Comparison of ENCODE assay signal across 29 cellular contexts in the genomic region with DNA sequence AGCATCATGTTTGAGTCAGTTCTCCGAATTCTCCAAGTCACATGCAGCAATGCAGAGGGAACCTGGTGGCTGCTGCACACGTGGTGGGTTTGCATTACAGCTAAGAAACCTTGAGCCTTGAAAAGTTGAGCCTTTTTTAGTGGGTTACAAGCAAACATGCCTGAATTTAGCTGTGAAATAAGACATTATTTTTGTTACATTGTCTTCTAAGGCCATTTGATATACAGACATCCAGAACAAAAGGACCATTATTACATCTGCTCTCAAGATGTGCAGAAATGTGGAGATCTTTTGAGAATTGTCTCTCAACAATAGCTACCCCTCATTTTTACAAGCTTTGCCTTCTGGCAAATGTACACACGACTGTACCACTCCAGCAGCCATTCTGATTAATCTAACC.
"Had no signal": no experiment of that assay in that cellular context is flagged by ENCODE, and none has a peak within 500 bp of the region (broad histone marks: within the 10 kb centered on the region; RNA-seq: fewer than 3 reads in every experiment).

No MANE protein-coding gene starts in this region.

- H3K4me3 ChIP-seq: ascending aorta, breast epithelium, coronary artery, dorsolateral prefrontal cortex, esophagus muscularis mucosa, heart left ventricle had no signal

- ATAC-seq: activated CD4-positive, alpha-beta T cell treated with anti-CD3 and anti-CD28 coated beads for 36 hours; activated CD8-positive, alpha-beta memory T cell treated with anti-CD3 and anti-CD28 coated beads, Interleukin-2, amount 10 ng/mL, durations not matched to agents 7 days and 5 days; activated CD8-positive, alpha-beta T cell treated with anti-CD3 and anti-CD28 coated beads, Interleukin-2, amount 10 ng/mL, durations not matched to agents 7 days and 5 days; activated naive CD4-positive, alpha-beta T cell treated with anti-CD3 and anti-CD28 coated beads, Interleukin-2, amount 50 U/mL, for 72 hours; activated T-cell treated with anti-CD3 and anti-CD28 coated beads, Interleukin-2, amount 50 U/mL, for 72 hours; effector memory CD8-positive, alpha-beta T cell; heart left ventricle had no signal

- H3K27me3 ChIP-seq: ascending aorta, breast epithelium, dorsolateral prefrontal cortex, esophagus muscularis mucosa, heart left ventricle had no signal

- H3K27ac ChIP-seq: ascending aorta, breast epithelium, coronary artery, dorsolateral prefrontal cortex, esophagus muscularis mucosa, heart left ventricle had no signal

- H3K4me1 Mint-ChIP-seq: activated CD4-positive, alpha-beta T cell treated with anti-CD3 and anti-CD28 coated beads for 36 hours; activated CD4-positive, alpha-beta T cell treated with anti-CD3 and anti-CD28 coated beads, Interleukin-2, amount 10 ng/mL, durations not matched to agents 24 days and 14 days; activated CD8-positive, alpha-beta memory T cell treated with anti-CD3 and anti-CD28 coated beads, Interleukin-2, amount 10 ng/mL, durations not matched to agents 7 days and 5 days; activated naive CD4-positive, alpha-beta T cell treated with anti-CD3 and anti-CD28 coated beads, Interleukin-2, amount 10 ng/mL, durations not matched to agents 7 days and 5 days; activated naive CD8-positive, alpha-beta T cell treated with anti-CD3 and anti-CD28 coated beads, Interleukin-2, amount 10 ng/mL, durations not matched to agents 7 days and 5 days; brain; central memory CD8-positive, alpha-beta T cell had no signal

- H3K27me3 Mint-ChIP-seq: activated CD4-positive, alpha-beta memory T cell treated with anti-CD3 and anti-CD28 coated beads for 36 hours; activated CD4-positive, alpha-beta T cell treated with anti-CD3 and anti-CD28 coated beads, Interleukin-2, amount 10 ng/mL, durations not matched to agents 24 days and 14 days; activated CD8-positive, alpha-beta memory T cell treated with anti-CD3 and anti-CD28 coated beads, Interleukin-2, amount 10 ng/mL, durations not matched to agents 7 days and 5 days; activated naive CD4-positive, alpha-beta T cell treated with anti-CD3 and anti-CD28 coated beads, Interleukin-2, amount 10 ng/mL, durations not matched to agents 7 days and 5 days; activated naive CD8-positive, alpha-beta T cell treated with anti-CD3 and anti-CD28 coated beads, Interleukin-2, amount 10 ng/mL, durations not matched to agents 7 days and 5 days; central memory CD8-positive, alpha-beta T cell; dendritic cell treated with granulocyte-macrophage colony-stimulating factor and Interleukin-4, amounts not matched to agents 40 ng/mL and 50 ng/mL, for 4 days; effector memory CD8-positive, alpha-beta T cell had no signal

- FAIRE-seq: frontal cortex had no signal

- H3K36me3 ChIP-seq: ascending aorta, breast epithelium, esophagus muscularis mucosa, heart left ventricle had no signal

- H3K9me3 ChIP-seq: ascending aorta, breast epithelium, esophagus muscularis mucosa had no signal

- H3K36me3 Mint-ChIP-seq: activated CD4-positive, alpha-beta memory T cell treated with anti-CD3 and anti-CD28 coated beads for 36 hours; activated CD8-positive, alpha-beta memory T cell treated with anti-CD3 and anti-CD28 coated beads, Interleukin-2, amount 10 ng/mL, durations not matched to agents 7 days and 5 days; activated naive CD4-positive, alpha-beta T cell treated with anti-CD3 and anti-CD28 coated beads, Interleukin-2, amount 10 ng/mL, durations not matched to agents 7 days and 5 days; activated naive CD4-positive, alpha-beta T cell treated with anti-CD3 and anti-CD28 coated beads, Interleukin-2, amount 50 U/mL, for 72 hours; activated naive CD8-positive, alpha-beta T cell treated with anti-CD3 and anti-CD28 coated beads, Interleukin-2, amount 10 ng/mL, durations not matched to agents 7 days and 5 days; brain had no signal

- DNase-seq: activated CD4-positive, alpha-beta memory T cell treated with anti-CD3 and anti-CD28 coated beads for 36 hours; activated CD4-positive, alpha-beta T cell treated with anti-CD3 and anti-CD28 coated beads for 36 hours; activated CD4-positive, alpha-beta T cell treated with anti-CD3 and anti-CD28 coated beads, Interleukin-2, amount 10 ng/mL, durations not matched to agents 24 days and 14 days; activated CD4-positive, CD25-positive, alpha-beta regulatory T cell; activated CD4-positive, CD25-positive, alpha-beta regulatory T cell treated with anti-CD3 and anti-CD28 coated beads, Interleukin-2, amount 50 U/mL, for 72 hours; activated CD8-positive, alpha-beta memory T cell treated with anti-CD3 and anti-CD28 coated beads, Interleukin-2, amount 10 ng/mL, durations not matched to agents 7 days and 5 days; activated CD8-positive, alpha-beta memory T cell treated with anti-CD3 and anti-CD28 coated beads, Interleukin-2, amount 50 U/mL, for 4 hours; activated CD8-positive, alpha-beta T cell treated with anti-CD3 and anti-CD28 coated beads, Interleukin-2, amount 10 ng/mL, durations not matched to agents 7 days and 5 days; activated gamma-delta T cell; activated naive CD4-positive, alpha-beta T cell; activated naive CD4-positive, alpha-beta T cell treated with anti-CD3 and anti-CD28 coated beads, Interleukin-2, amount 10 ng/mL, durations not matched to agents 7 days and 5 days; activated naive CD8-positive, alpha-beta T cell treated with anti-CD3 and anti-CD28 coated beads, Interleukin-2, amount 10 ng/mL, durations not matched to agents 7 days and 5 days; activated T-cell treated with anti-CD3 and anti-CD28 coated beads, Interleukin-2, amount 50 U/mL, for 1 hour; activated T-cell treated with anti-CD3 and anti-CD28 coated beads, Interleukin-2, amount 50 U/mL, for 72 hours; dorsolateral prefrontal cortex; effector memory CD8-positive, alpha-beta T cell; erythroblast; glutamatergic neuron; heart left ventricle; T-helper 2 cell had no signal

- H3K4me3 Mint-ChIP-seq: activated CD4-positive, alpha-beta memory T cell treated with anti-CD3 and anti-CD28 coated beads for 36 hours; activated CD4-positive, alpha-beta T cell treated with anti-CD3 and anti-CD28 coated beads for 36 hours; activated CD4-positive, alpha-beta T cell treated with anti-CD3 and anti-CD28 coated beads, Interleukin-2, amount 10 ng/mL, durations not matched to agents 24 days and 14 days; activated CD8-positive, alpha-beta memory T cell treated with anti-CD3 and anti-CD28 coated beads, Interleukin-2, amount 10 ng/mL, durations not matched to agents 7 days and 5 days; activated CD8-positive, alpha-beta T cell treated with anti-CD3 and anti-CD28 coated beads, Interleukin-2, amount 10 ng/mL, durations not matched to agents 7 days and 5 days; activated naive CD4-positive, alpha-beta T cell treated with anti-CD3 and anti-CD28 coated beads, Interleukin-2, amount 10 ng/mL, durations not matched to agents 7 days and 5 days; activated naive CD8-positive, alpha-beta T cell treated with anti-CD3 and anti-CD28 coated beads, Interleukin-2, amount 10 ng/mL, durations not matched to agents 7 days and 5 days; activated T-cell treated with anti-CD3 and anti-CD28 coated beads, Interleukin-2, amount 50 U/mL, for 72 hours; brain; central memory CD8-positive, alpha-beta T cell; dendritic cell treated with granulocyte-macrophage colony-stimulating factor and Interleukin-4, amounts not matched to agents 40 ng/mL and 50 ng/mL, for 4 days; effector memory CD8-positive, alpha-beta T cell had no signal

- H3K4me1 ChIP-seq: ascending aorta, breast epithelium, esophagus muscularis mucosa, heart left ventricle had no signal

- H3K27ac Mint-ChIP-seq: activated CD4-positive, alpha-beta memory T cell treated with anti-CD3 and anti-CD28 coated beads for 36 hours; activated CD4-positive, alpha-beta T cell treated with anti-CD3 and anti-CD28 coated beads for 36 hours; activated CD4-positive, alpha-beta T cell treated with anti-CD3 and anti-CD28 coated beads, Interleukin-2, amount 10 ng/mL, durations not matched to agents 24 days and 14 days; activated CD8-positive, alpha-beta memory T cell treated with anti-CD3 and anti-CD28 coated beads, Interleukin-2, amount 10 ng/mL, durations not matched to agents 7 days and 5 days; activated CD8-positive, alpha-beta T cell treated with anti-CD3 and anti-CD28 coated beads, Interleukin-2, amount 10 ng/mL, durations not matched to agents 7 days and 5 days; activated naive CD4-positive, alpha-beta T cell treated with anti-CD3 and anti-CD28 coated beads, Interleukin-2, amount 10 ng/mL, durations not matched to agents 7 days and 5 days; activated naive CD4-positive, alpha-beta T cell treated with anti-CD3 and anti-CD28 coated beads, Interleukin-2, amount 50 U/mL, for 72 hours; activated naive CD8-positive, alpha-beta T cell treated with anti-CD3 and anti-CD28 coated beads, Interleukin-2, amount 10 ng/mL, durations not matched to agents 7 days and 5 days; activated T-cell treated with anti-CD3 and anti-CD28 coated beads, Interleukin-2, amount 50 U/mL, for 72 hours; brain; dendritic cell treated with granulocyte-macrophage colony-stimulating factor and Interleukin-4, amounts not matched to agents 40 ng/mL and 50 ng/mL, for 4 days; effector memory CD8-positive, alpha-beta T cell had no signal

- H3K9me3 Mint-ChIP-seq: activated CD4-positive, alpha-beta T cell treated with anti-CD3 and anti-CD28 coated beads, Interleukin-2, amount 10 ng/mL, durations not matched to agents 24 days and 14 days had no signal
